Comparison of ENCODE assay signal across 19 cellular contexts in the genomic region with DNA sequence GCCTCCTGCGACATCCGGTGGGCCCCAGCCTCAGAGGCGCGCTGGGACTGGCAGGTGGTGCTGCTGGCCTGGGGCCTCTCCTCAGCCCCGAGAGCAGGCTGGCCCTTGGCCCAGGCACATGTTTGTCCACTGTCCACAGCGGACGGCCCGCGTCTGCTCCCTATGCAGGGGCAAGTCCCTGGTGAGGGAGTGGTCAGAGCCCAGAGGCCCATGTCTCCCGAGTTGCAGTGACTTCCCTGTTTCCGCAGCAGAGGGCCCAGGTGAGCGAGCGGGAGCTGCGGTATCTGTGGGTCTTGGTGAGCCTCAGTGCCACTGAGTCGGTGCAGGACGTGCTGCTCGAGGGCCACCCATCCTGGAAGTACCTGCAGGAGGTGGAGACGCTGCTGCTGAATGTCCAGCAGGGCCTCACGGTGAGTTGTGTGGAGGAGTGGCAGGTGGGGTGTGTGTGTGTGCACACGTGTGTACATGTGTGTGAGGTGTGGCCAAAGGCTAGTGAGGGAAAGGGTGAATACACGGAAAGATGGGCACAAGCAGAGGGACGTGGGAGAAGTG. TPM values are rescaled to one million over a fixed set of nuclear protein-coding genes. Genes with fewer than 3 reads are reported as not detected.
DNase-seq lines count a peak whose midpoint lies in the region; ATAC-seq, FAIRE-seq and TF ChIP-seq lines count a peak whose summit lies in the region.
"Had no signal": no experiment of that assay in that cellular context is flagged by ENCODE, and none has a peak within 500 bp of the region (broad histone marks: within the 10 kb centered on the region; RNA-seq: fewer than 3 reads in every experiment).

No MANE protein-coding gene starts in this region.

- H2BK20ac ChIP-seq in H1 (ENCODE audit: low read length), result no peak overlapping the region

- peak; percentile 29 for ATAC-seq in GM23338
- no peak for ATAC-seq in GM21737 (IDR thresholded peaks at IDR 0.05; ENCODE audit: unreplicated experiment)
- ATAC-seq: Panc1, Right ventricle myocardium inferior had no signal

- H3K56ac ChIP-seq in H1 (replicated peaks; ENCODE audit: insufficient read length, low read depth, low read length), result no peak overlapping the region

- H3K36me3 ChIP-seq in GM23338 (ENCODE audit: insufficient read depth) (no peaks in the 10 kb centered on the region), H1 (ENCODE audit: control insufficient read depth in 2 of 4, insufficient read depth in 4 of 4, low read length in 3 of 4) (no peaks in the 10 kb centered on the region), neural progenitor cell (no peaks in the 10 kb centered on the region)

- H3K27me3 ChIP-seq in GM23338 (ENCODE audit: insufficient read depth), result no peaks in the 10 kb centered on the region
- no peaks in the 10 kb centered on the region; a peak in 2 of 7 replicates for H3K27me3 ChIP-seq in H1 (replicated peaks in 1 of 4; ENCODE audit: control insufficient read depth in 3 of 4, extremely low read depth in 1 of 4, insufficient read depth in 3 of 4, low read length in 3 of 4)
- H3K27me3 ChIP-seq in neural progenitor cell, result no peaks in the 10 kb centered on the region

- TF ChIP-seq CTCF in GM23338 (conservative IDR thresholded peaks at IDR 0.05; ENCODE audit: low read depth in 2 of 2) (peak in 1 of 2 experiments; percentile 54; a peak in 2 of 4 replicates), H1 (IDR thresholded peaks at IDR 0.05; ENCODE audit: control extremely low read depth in 1 of 3, insufficient read depth in 1 of 3, low read depth in 1 of 3, low read length in 3 of 3) (peak; percentile 25 to 32 (median 31)), neural progenitor cell (IDR thresholded peaks at IDR 0.05) (peak; percentile 10)

- FAIRE-seq in H1 (lab: Jason Lieb, UNC), result no peak
- FAIRE-seq: A204.1 had no signal

- H3K4me3 ChIP-seq in GM23338, result no peak overlapping the region
- no peak overlapping the region for H3K4me3 ChIP-seq in H1 (ENCODE audit: extremely low read depth in 1 of 4, insufficient read depth in 2 of 4, low read depth in 3 of 4, low read length in 4 of 4)
- H3K4me3 ChIP-seq in neural progenitor cell, result no peak overlapping the region

- H4K20me1 ChIP-seq in GM23338 (replicated peaks; ENCODE audit: insufficient read depth), result no peaks in the 10 kb centered on the region
- H4K20me1 ChIP-seq in H1 (replicated peaks in 1 of 2; ENCODE audit: control insufficient read depth in 1 of 2, insufficient read depth in 2 of 2, low read length in 2 of 2), result peaks cover 0 to 2% of the 10 kb centered on the region in 2 experiments
- no peaks in the 10 kb centered on the region for H4K20me1 ChIP-seq in neural progenitor cell (ENCODE audit: low read depth)

- H3K9me2 ChIP-seq in GM23338 (ENCODE audit: insufficient read depth), result no peaks in the 10 kb centered on the region

- H3K4me2 ChIP-seq in GM23338 (no peak overlapping the region), H1 (ENCODE audit: insufficient read depth in 1 of 2, low read depth in 2 of 2, low read length in 2 of 2) (no peak overlapping the region), neural progenitor cell (no peak overlapping the region)

- H3K4me1 ChIP-seq in GM23338 (ENCODE audit: insufficient read depth), result peaks cover 8% of the 10 kb centered on the region
- peaks cover 0 to 14% (median 7%) of the 10 kb centered on the region in 4 experiments; a peak in 6 of 7 replicates for H3K4me1 ChIP-seq in H1 (replicated peaks in 1 of 4; ENCODE audit: control insufficient read depth in 3 of 4, insufficient read depth in 4 of 4, low read length in 3 of 4)
- no peaks in the 10 kb centered on the region for H3K4me1 ChIP-seq in neural progenitor cell

- no peak overlapping the region for H4K91ac ChIP-seq in H1 (replicated peaks; ENCODE audit: insufficient read length, low read length)

- H3K4ac ChIP-seq in H1 (replicated peaks; ENCODE audit: insufficient read length, low read depth, low read length), result no peak overlapping the region

- H3K27ac Mint-ChIP-seq in GM23338 (no peak overlapping the region; the same call in 1 of the 2 replicates), neural progenitor cell (no peak overlapping the region)

- no peak overlapping the region; the same call in 1 of the 2 replicates for H4K8ac ChIP-seq in H1 (ENCODE audit: extremely low read depth, insufficient read depth, low read length)

- peak overlapping the region; percentile 39; the same call in 1 of the 2 replicates for H2BK5ac ChIP-seq in H1 (ENCODE audit: low read depth, low read length)

- DNase-seq in GM23338 (ENCODE audit: low spot score) (peak; percentile 52), SHP77 (lab: John Stamatoyannopoulos, UW) (peak; percentile 92 to 95), H1 (ENCODE audit: low read depth in 1 of 2, low spot score in 2 of 2) (no peak), neural progenitor cell (ENCODE audit: low spot score) (no peak), OCI-M1 (lab: John Stamatoyannopoulos, UW) (no peak), substantia nigra (lab: John Stamatoyannopoulos, UW) (no peak), epidermal melanocyte (ENCODE audit: insufficient read length, low spot score) (no peak)
- DNase-seq: COR-L47, DMS153, EL, HCEC 1CT, NCI-H1092, NCI-H1694 treated with DMSO at 0.1 percent for 48 hours, NCI-H69 had no signal

- H3K36me3 Mint-ChIP-seq in GM23338 (ENCODE audit: low read depth) (no peaks in the 10 kb centered on the region), neural progenitor cell (no peaks in the 10 kb centered on the region)

- no peak for TF ChIP-seq EP300 in H1 (IDR thresholded peaks at IDR 0.05; ENCODE audit: borderline replicate concordance in 1 of 2, low read depth in 2 of 2, low read length in 2 of 2)

- H3K9me3 Mint-ChIP-seq in GM23338 (no peaks in the 10 kb centered on the region), neural progenitor cell (no peaks in the 10 kb centered on the region)

- H3K4me3 Mint-ChIP-seq in GM23338 (no peak overlapping the region), neural progenitor cell (no peak overlapping the region)

- H3K18ac ChIP-seq in H1 (ENCODE audit: extremely low read depth, low read length), result no peak overlapping the region

- no peak overlapping the region; the same call in 1 of the 2 replicates for H2AK5ac ChIP-seq in H1 (ENCODE audit: low read depth, low read length)

- peaks cover 17% of the 10 kb centered on the region for H3K4me1 Mint-ChIP-seq in GM23338
- peaks cover 5% of the 10 kb centered on the region for H3K4me1 Mint-ChIP-seq in neural progenitor cell

- TF ChIP-seq RAD21 in H1 (IDR thresholded peaks at IDR 0.05 in 1 of 2, conservative IDR thresholded peaks at IDR 0.05 in 1 of 2; ENCODE audit: low read depth in 2 of 2, low read length in 2 of 2), result peak; percentile 18 to 51; a peak in 3 of 4 replicates

- H4K5ac ChIP-seq in H1 (ENCODE audit: insufficient read length, low read depth, low read length), result no peak overlapping the region

- CTCF ChIA-PET in H1 (lab: Charles Lee; ENCODE audit: partially characterized antibody), result interaction anchor here (0.6 to 4.4 kb wide), 5 partner anchors 23 to 120 kb away, joined by 3 to 36 read pairs (median 4); no protein-coding TSS in a partner anchor

- no peak overlapping the region for H3K27ac ChIP-seq in GM23338 (ENCODE audit: low read depth)
- no peak overlapping the region for H3K27ac ChIP-seq in H1 (ENCODE audit: low read depth, low read length)
- H3K27ac ChIP-seq in neural progenitor cell, result no peak overlapping the region
- H3K27ac ChIP-seq in substantia nigra (ENCODE audit: low read depth, low read length, poor library complexity, severe bottlenecking), result no peak overlapping the region
- H3K27ac ChIP-seq: C4-2B had no signal

- no peak overlapping the region for H2BK120ac ChIP-seq in H1 (replicated peaks; ENCODE audit: low read depth, low read length)

- H3K9ac ChIP-seq in H1 (replicated peaks in 1 of 4; ENCODE audit: extremely low read depth in 1 of 4, low read depth in 3 of 4, low read length in 3 of 4) (no peak overlapping the region), neural progenitor cell (no peak overlapping the region)

- no peak overlapping the region for H3K23ac ChIP-seq in H1 (ENCODE audit: insufficient read length)

- H3K79me2 ChIP-seq in GM23338 (replicated peaks; ENCODE audit: insufficient read depth) (no peaks in the 10 kb centered on the region), H1 (ENCODE audit: control insufficient read depth in 1 of 2, insufficient read depth in 2 of 2, low read length in 2 of 2) (no peaks in the 10 kb centered on the region), neural progenitor cell (ENCODE audit: low read depth) (no peaks in the 10 kb centered on the region)

- POLR2A ChIA-PET in H1 (lab: Charles Lee; ENCODE audit: partially characterized antibody), result no interaction called here

- H3K27me3 Mint-ChIP-seq in GM23338 (ENCODE audit: insufficient read depth, low read depth, poor library complexity) (peaks cover 6% of the 10 kb centered on the region), neural progenitor cell (ENCODE audit: insufficient read depth, low read depth) (peaks cover 8% of the 10 kb centered on the region)

- TF ChIP-seq POLR2A in H1 (IDR thresholded peaks at IDR 0.05; ENCODE audit: control extremely low read depth in 1 of 2, low read depth in 2 of 2, low read length in 2 of 2), result no peak

- H2BK12ac ChIP-seq in H1 (ENCODE audit: low read depth, low read length), result no peak overlapping the region; the same call in 1 of the 2 replicates

- no peaks in the 10 kb centered on the region for H3K79me1 ChIP-seq in H1 (ENCODE audit: low read depth, low read length)

- H3K23me2 ChIP-seq in H1 (ENCODE audit: low read depth, low read length), result no peaks in the 10 kb centered on the region

- H3K9me3 ChIP-seq in H1 (ENCODE audit: insufficient read depth in 2 of 2, low read depth in 1 of 2, low read length in 1 of 2) (no peaks in the 10 kb centered on the region), neural progenitor cell (ENCODE audit: low read depth) (no peaks in the 10 kb centered on the region)

- H3F3A ChIP-seq in GM23338 (replicated peaks; ENCODE audit: low read depth) (0 out of 2 replicates have a peak, but pooled peaks cover 5% of the 10 kb centered on the region), neural progenitor cell (ENCODE audit: low read depth) (no peaks in the 10 kb centered on the region)

- WGBS in H1 (ENCODE audit: extremely low coverage in 1 of 2, insufficient coverage in 1 of 2, insufficient read length in 1 of 2, insufficient replicate concordance in 2 of 2, low coverage in 1 of 2, low lambda C conversion rate in 2 of 2, missing lambda C conversion rate in 1 of 2), 2 experiments, result 90% methylated on average over 21 of the region's 22 CpGs; no CpG with 5 or more reads in 1 of the 2 experiments

- H2BK15ac ChIP-seq in H1 (ENCODE audit: low read length), result no peak overlapping the region

- H2AFZ ChIP-seq in GM23338 (no peak overlapping the region), H1 (ENCODE audit: low read length) (no peak overlapping the region), neural progenitor cell (replicated peaks) (no peak overlapping the region)

- H3K14ac ChIP-seq in H1 (ENCODE audit: insufficient read length), result no peak overlapping the region

RNA-seq across cellular contexts. Expression of gene IL34, which starts 10.4 kb away (rescaled TPM):
- 4.6 and 6.6 TPM in 2 replicates for total RNA-seq in GM23338 (2014; rRNA removed; shearing (Covaris generic))
- 3.1 and 4.3 TPM in 2 replicates for polyA plus RNA-seq in GM23338 (2016; fragmentation: Nextera tagmentation; extraction: Ambion mirVana)
- total RNA-seq in H1 (2021; fragmentation: NEBNext Ultra II Directional; extraction: Animal tissue kit (Norgen Biotek cat#: 25700)), result 4.0 and 4.6 TPM in 2 replicates
- 5.6 and 8.0 TPM in 2 replicates for polyA plus RNA-seq in H1 (2011; rRNA removed)
- polyA plus RNA-seq in H1 (2011; cell fraction: cytosol; rRNA removed), result 6.7 TPM
- 9.0 TPM for polyA plus RNA-seq in H1 (2011; cell fraction: nucleus; rRNA removed)
- polyA plus RNA-seq in H1 (2012, experiment 1 of 2), result 4.6 to 6.5 TPM (median 5.2 TPM) in 4 replicates
- polyA plus RNA-seq in H1 (2012, experiment 2 of 2), result 3.3 TPM
- 2.7 TPM for polyA plus RNA-seq in H1 (2013, experiment 1 of 2)
- polyA plus RNA-seq in H1 (2013, experiment 2 of 2), result 3.3 TPM
- 1.7 and 2.2 TPM in 2 replicates for polyA minus RNA-seq in H1 (2011; rRNA and poly(A)+ RNA removed)
- polyA minus RNA-seq in H1 (2011; cell fraction: cytosol; rRNA and poly(A)+ RNA removed), result 4.3 TPM
- polyA minus RNA-seq in H1 (2011; cell fraction: nucleus; rRNA and poly(A)+ RNA removed), result 1.5 TPM
- not detected in 2 replicates for total RNA-seq in neural progenitor cell (ENCODE audit: low replicate concordance)

RNA-seq across cellular contexts. Expression of gene MTSS2, which starts 29.1 kb away (rescaled TPM):
- total RNA-seq in GM23338 (2014; rRNA removed; shearing (Covaris generic)), result 16.5 and 19.6 TPM in 2 replicates
- polyA plus RNA-seq in GM23338 (2016; fragmentation: Nextera tagmentation; extraction: Ambion mirVana), result 1.6 and 1.9 TPM in 2 replicates
- total RNA-seq in H1 (2021; fragmentation: NEBNext Ultra II Directional; extraction: Animal tissue kit (Norgen Biotek cat#: 25700)), result 34.2 and 36.7 TPM in 2 replicates
- polyA plus RNA-seq in H1 (2011; rRNA removed), result 23.3 and 33.8 TPM in 2 replicates
- 26.1 TPM for polyA plus RNA-seq in H1 (2011; cell fraction: cytosol; rRNA removed)
- polyA plus RNA-seq in H1 (2011; cell fraction: nucleus; rRNA removed), result 34.8 TPM
- 22.4 to 38.9 TPM (median 37.5 TPM) in 4 replicates for polyA plus RNA-seq in H1 (2012, experiment 1 of 2)
- 14.0 TPM for polyA plus RNA-seq in H1 (2012, experiment 2 of 2)
- 32.8 TPM for polyA plus RNA-seq in H1 (2013, experiment 1 of 2)
- polyA plus RNA-seq in H1 (2013, experiment 2 of 2), result 34.0 TPM
- polyA minus RNA-seq in H1 (2011; rRNA and poly(A)+ RNA removed), result 13.3 and 15.3 TPM in 2 replicates
- 23.2 TPM for polyA minus RNA-seq in H1 (2011; cell fraction: cytosol; rRNA and poly(A)+ RNA removed)
- 18.2 TPM for polyA minus RNA-seq in H1 (2011; cell fraction: nucleus; rRNA and poly(A)+ RNA removed)
- total RNA-seq in neural progenitor cell (ENCODE audit: low replicate concordance), result 6.2 and 22.1 TPM in 2 replicates

Comparison
In these comparisons a context has a peak if more than half of its experiments do, and no peak if none do; other contexts are left out.
1. DNase-seq: peak in GM23338 (single experiment) and SHP77 (2 of 2); none in H1 (0 of 2), neural progenitor cell (single experiment), OCI-M1 (single experiment), substantia nigra (0 of 49) and epidermal melanocyte (single experiment).